12 cellular contexts compared by ENCODE assay signal in the genomic region with DNA sequence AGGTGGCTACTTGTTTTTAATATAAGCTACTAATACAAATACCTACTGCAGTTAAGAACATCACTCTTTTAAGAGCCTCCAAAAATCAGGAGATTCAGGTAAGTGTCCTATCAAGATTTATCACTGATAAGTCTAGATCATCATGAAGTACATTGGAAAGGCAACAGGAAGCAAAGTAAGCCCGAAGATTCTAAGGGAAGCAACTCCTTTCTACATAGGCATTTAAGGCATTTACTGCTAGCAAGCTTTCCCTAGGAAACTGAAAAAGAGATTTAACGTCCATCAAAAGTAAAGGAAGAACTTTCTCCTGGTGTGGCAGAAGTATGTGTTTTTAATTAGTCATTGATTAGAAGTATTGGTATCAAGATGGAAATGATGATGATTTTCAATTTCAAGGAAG. TPM values are rescaled to one million over a fixed set of nuclear protein-coding genes. Genes with fewer than 3 reads are reported as not detected.
A peak's percentile ranks its signal among the peaks of the same experiment; 100 is the strongest.
DNase-seq lines count a peak whose midpoint lies in the region; ATAC-seq and TF ChIP-seq lines count a peak whose summit lies in the region.
"Had no signal": no experiment of that assay in that cellular context is flagged by ENCODE, and none has a peak within 500 bp of the region (broad histone marks: within the 10 kb centered on the region; RNA-seq: fewer than 3 reads in every experiment).

No MANE protein-coding gene starts in this region.

- no peaks in the 10 kb centered on the region for H3F3A ChIP-seq in PC-3 (ENCODE audit: low read length, unreplicated experiment)

- no TSS peak for BruUV-seq in PC-3 (replicated peaks; lab: Mats Ljungman, UMichigan)

- no peak for ATAC-seq in PC-3

- H4K20me1 ChIP-seq in PC-3 (ENCODE audit: low read length) = peaks cover 63% of the 10 kb centered on the region

- H3K27ac ChIP-seq in PC-3 (ENCODE audit: low read length) (peak overlapping the region; percentile 48), duodenal mucosa (ENCODE audit: low read depth, low read length) (no peak overlapping the region), skin epidermis (peak overlapping the region in 15 of 21 experiments; percentile 4 to 99 (median 49))
- H3K27ac ChIP-seq: 22Rv1, right atrium auricular region had no signal

- H3K9me2 ChIP-seq in PC-3 (replicated peaks; ENCODE audit: low read length) = no peaks in the 10 kb centered on the region

- CTCF ChIA-PET in PC-3 (lab: Charles Lee) = interaction anchor here (1.3 kb wide), 1 partner anchor 109 kb away, joined by 3 read pairs; no protein-coding TSS in a partner anchor

- H2AFZ ChIP-seq in PC-3 (ENCODE audit: low read length) = no peak overlapping the region

- peak; percentile 13 for DNase-seq in DMS79 treated with DMSO at 0.1 percent for 48 hours (lab: John Stamatoyannopoulos, UW)
- no peak for DNase-seq in DMS79 (lab: John Stamatoyannopoulos, UW)
- DNase-seq in PC-3 = no peak
- DNase-seq in DMS 273 treated with DMSO at 0.1 percent for 48 hours (lab: John Stamatoyannopoulos, UW) = no peak
- DNase-seq in cardiac septum (ENCODE audit: low spot score) = no peak
- DNase-seq in OCI-M2 (lab: John Stamatoyannopoulos, UW; ENCODE audit: unreplicated experiment) = no peak
- DNase-seq: activated CD8-positive, alpha-beta memory T cell treated with anti-CD3 and anti-CD28 coated beads, Interleukin-2, amount 50 U/mL, for 48 hours; NCI-H524 had no signal

- H3K4me3 ChIP-seq in PC-3 (ENCODE audit: low read length) (peak overlapping the region; percentile 96), duodenal mucosa (ENCODE audit: low read depth in 1 of 2, low read length in 2 of 2) (peak overlapping the region; percentile 94), skin epidermis (peak overlapping the region; percentile 2 to 99 (median 92))

- H3K36me3 ChIP-seq in PC-3 (ENCODE audit: low read depth, low read length) = peaks cover 4% of the 10 kb centered on the region; the same call in 1 of the 2 replicates
- H3K36me3 ChIP-seq in duodenal mucosa (ENCODE audit: control insufficient read depth in 1 of 2, insufficient read depth in 2 of 2, low read length in 2 of 2) = peaks cover 0 to 6% of the 10 kb centered on the region in 2 donors

- TF ChIP-seq CTCF in PC-3 (conservative IDR thresholded peaks at IDR 0.05; ENCODE audit: low read depth, low read length) = no peak

- peaks cover 84% of the 10 kb centered on the region for H3K79me2 ChIP-seq in PC-3 (ENCODE audit: low read length)

- H3K4me1 ChIP-seq in PC-3 (ENCODE audit: insufficient read depth, low read length) (peaks cover 36% of the 10 kb centered on the region), duodenal mucosa (ENCODE audit: control insufficient read depth in 1 of 2, insufficient read depth in 2 of 2, low read length in 2 of 2) (peaks cover 4 to 10% of the 10 kb centered on the region in 2 donors)

- intact Hi-C loops in PC-3 (cut with micrococcal nuclease) = loop anchor here (1.0 to 2.0 kb wide), 4 partner anchors 73 to 167 kb away; no protein-coding TSS in a partner anchor
- intact Hi-C loops in cardiac septum (cut with DNase I) = no loop called here

- H3K4me2 ChIP-seq in PC-3 (ENCODE audit: low read length) = peak overlapping the region; percentile 82

- no peaks in the 10 kb centered on the region for H3K27me3 ChIP-seq in PC-3 (ENCODE audit: low read length)
- no peaks in the 10 kb centered on the region for H3K27me3 ChIP-seq in duodenal mucosa (ENCODE audit: control insufficient read depth in 1 of 2, insufficient read depth in 2 of 2, low read length in 2 of 2)
- H3K27me3 ChIP-seq: right atrium auricular region had no signal

- H3K9me3 ChIP-seq in PC-3 (ENCODE audit: low read length) (no peaks in the 10 kb centered on the region), duodenal mucosa (ENCODE audit: control insufficient read depth in 1 of 2, low read length in 2 of 2) (no peaks in the 10 kb centered on the region)
- H3K9me3 ChIP-seq: right atrium auricular region had no signal

- POLR2A ChIA-PET in PC-3 (lab: Charles Lee; ENCODE audit: unreplicated experiment) = no interaction called here

- H3K9ac ChIP-seq in PC-3 (ENCODE audit: low read length) (no peak overlapping the region), duodenal mucosa (ENCODE audit: low read depth in 1 of 2, low read length in 2 of 2) (peak overlapping the region in 1 of 2 donors; percentile 65)

RNA-seq across cellular contexts. Expression of gene STK17B, which starts 3.7 kb away (rescaled TPM):
- total RNA-seq in PC-3 (2014; rRNA removed) (21.3 and 22.1 TPM in 2 replicates), cardiac septum (4.0 TPM)
